Comparison of ENCODE assay signal across 12 cellular contexts in the genomic region with DNA sequence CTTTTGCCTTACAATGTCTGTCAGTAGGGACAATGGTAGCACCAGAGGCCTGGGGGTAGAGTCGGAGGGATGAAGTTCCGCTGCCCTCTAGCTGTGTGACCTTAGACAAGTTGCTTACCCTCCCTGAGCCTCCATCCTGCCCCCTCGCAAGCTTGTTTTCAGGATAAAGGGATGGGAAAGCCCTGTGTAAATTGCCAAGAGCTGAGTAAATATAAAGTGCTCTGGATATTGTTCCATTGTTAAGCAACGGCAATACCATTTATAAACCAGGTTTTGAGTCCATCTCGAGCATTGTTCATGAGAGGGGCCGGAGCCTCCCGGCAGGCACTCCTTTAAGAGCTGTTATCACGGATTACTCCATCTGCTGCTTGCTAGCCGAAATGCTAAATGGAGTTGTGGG.
A peak's percentile ranks its signal among the peaks of the same experiment; 100 is the strongest.
DNase-seq lines count a peak whose midpoint lies in the region; ATAC-seq and TF ChIP-seq lines count a peak whose summit lies in the region.
"Had no signal": no experiment of that assay in that cellular context is flagged by ENCODE, and none has a peak within 500 bp of the region (broad histone marks: within the 10 kb centered on the region; RNA-seq: fewer than 3 reads in every experiment).

No MANE protein-coding gene starts in this region.

- H3K27ac ChIP-seq in mammary epithelial cell (ENCODE audit: insufficient read depth, low read depth, low read length) (no peak overlapping the region), adrenal gland (peak overlapping the region in 3 of 5 donors; percentile 1 to 80 (median 80)), mesendoderm (ENCODE audit: low read depth, low read length) (no peak overlapping the region), tibial nerve (peak overlapping the region in 3 of 4 donors; percentile 17 to 99 (median 79))

- no peak overlapping the region for H4K8ac ChIP-seq in mesendoderm (ENCODE audit: low read depth, low read length)

- no peak overlapping the region for H2BK5ac ChIP-seq in mesendoderm (ENCODE audit: low read length)

- CTCF ChIA-PET in MCF 10A (lab: Yijun Ruan, JAX) = no interaction called here
- CTCF ChIA-PET in mammary epithelial cell (lab: Charles Lee; ENCODE audit: low non-redundant PET) = no interaction called here

- TF ChIP-seq CTCF in MCF 10A (IDR thresholded peaks at IDR 0.05; ENCODE audit: unreplicated experiment) = no peak
- TF ChIP-seq CTCF in mammary epithelial cell (conservative IDR thresholded peaks at IDR 0.05 in 1 of 2, IDR thresholded peaks at IDR 0.05 in 1 of 2; ENCODE audit: extremely low read depth in 1 of 2, insufficient read depth in 1 of 2, low read depth in 1 of 2, low read length in 2 of 2) = no peak
- no peak for TF ChIP-seq CTCF in adrenal gland (IDR thresholded peaks at IDR 0.05)
- TF ChIP-seq CTCF in tibial nerve (IDR thresholded peaks at IDR 0.05) = no peak

- no peak overlapping the region for H3K4me3 ChIP-seq in mammary epithelial cell (replicated peaks in 1 of 3; ENCODE audit: insufficient read depth in 1 of 3, low read depth in 2 of 3, low read length in 3 of 3)
- H3K4me3 ChIP-seq in adrenal gland = no peak overlapping the region
- no peak overlapping the region for H3K4me3 ChIP-seq in mesendoderm (ENCODE audit: low read length)
- no peak overlapping the region for H3K4me3 ChIP-seq in tibial nerve
- H3K4me3 ChIP-seq: breast epithelium had no signal

- no peak overlapping the region for H2BK120ac ChIP-seq in mesendoderm (ENCODE audit: low read depth, low read length)

- no peaks in the 10 kb centered on the region for H4K20me1 ChIP-seq in mammary epithelial cell (ENCODE audit: insufficient read depth, low read length)

- TF ChIP-seq EP300 in tibial nerve (IDR thresholded peaks at IDR 0.05) = no peak

- no peaks in the 10 kb centered on the region for H3K27me3 Mint-ChIP-seq in MCF 10A (ENCODE audit: insufficient read depth, unreplicated experiment)
- no peaks in the 10 kb centered on the region for H3K27me3 Mint-ChIP-seq in naive thymus-derived CD8-positive, alpha-beta T cell

- no peak overlapping the region for H3K4me2 ChIP-seq in mammary epithelial cell (ENCODE audit: insufficient read depth, low read depth, low read length)
- H3K4me2 ChIP-seq in mesendoderm (ENCODE audit: low read length) = no peak overlapping the region

- 97% methylated on average over 9 of the region's 9 CpGs for WGBS in mammary epithelial cell (ENCODE audit: low coverage, missing lambda C conversion rate)
- 79 to 88% (median 84%) methylated on average over 9 of the region's 9 CpGs for WGBS in adrenal gland, 4 donors
- no CpG with 5 or more reads among the region's 9 CpGs for WGBS in mesendoderm (ENCODE audit: extremely low coverage, insufficient coverage, low lambda C conversion rate)
- 72 to 83% methylated on average over 9 of the region's 9 CpGs for WGBS in tibial nerve, 2 donors

- no peaks in the 10 kb centered on the region for H3K36me3 ChIP-seq in mammary epithelial cell (ENCODE audit: insufficient read depth, low read length)
- H3K36me3 ChIP-seq in adrenal gland (replicated peaks in 1 of 2) = no peaks in the 10 kb centered on the region
- no peaks in the 10 kb centered on the region for H3K36me3 ChIP-seq in mesendoderm (ENCODE audit: control insufficient read depth, insufficient read depth, low read length)
- peaks cover 0 to 15% (median 0%) of the 10 kb centered on the region in 3 donors for H3K36me3 ChIP-seq in tibial nerve
- H3K36me3 ChIP-seq: breast epithelium had no signal

- ATAC-seq in GM18907 (IDR thresholded peaks at IDR 0.05; ENCODE audit: unreplicated experiment) (no peak), HG02623 (IDR thresholded peaks at IDR 0.05; ENCODE audit: unreplicated experiment) (no peak)
- no peak for ATAC-seq in naive thymus-derived CD8-positive, alpha-beta T cell

- H3K9me3 ChIP-seq in mammary epithelial cell (replicated peaks; ENCODE audit: insufficient read depth, low read length) (no peaks in the 10 kb centered on the region), adrenal gland (replicated peaks in 1 of 3) (no peaks in the 10 kb centered on the region), tibial nerve (no peaks in the 10 kb centered on the region)
- H3K9me3 ChIP-seq: breast epithelium had no signal

- H3K36me3 Mint-ChIP-seq in MCF 10A (ENCODE audit: insufficient read depth, unreplicated experiment) = peaks cover 98% of the 10 kb centered on the region
- no peaks in the 10 kb centered on the region for H3K36me3 Mint-ChIP-seq in naive thymus-derived CD8-positive, alpha-beta T cell

- no peaks in the 10 kb centered on the region for H3K79me2 ChIP-seq in mammary epithelial cell (ENCODE audit: insufficient read depth, low read length)
- H3K79me2 ChIP-seq in mesendoderm (ENCODE audit: control insufficient read depth, insufficient read depth, low read length) = no peaks in the 10 kb centered on the region

- H3K56ac ChIP-seq in mesendoderm (ENCODE audit: low read length) = no peak overlapping the region

- no peaks in the 10 kb centered on the region for H3K9me3 Mint-ChIP-seq in MCF 10A (ENCODE audit: unreplicated experiment)
- H3K9me3 Mint-ChIP-seq in naive thymus-derived CD8-positive, alpha-beta T cell = no peaks in the 10 kb centered on the region

- POLR2A ChIA-PET in MCF 10A (lab: Yijun Ruan, JAX) = interaction anchor here (0.7 to 1.0 kb wide), 4 partner anchors 9 to 65 kb away, joined by 3 to 5 read pairs (median 4); no protein-coding TSS in a partner anchor
- POLR2A ChIA-PET in naive thymus-derived CD8-positive, alpha-beta T cell (lab: Charles Lee) = no interaction called here

- peak overlapping the region; percentile 88 for H3K27ac Mint-ChIP-seq in MCF 10A (ENCODE audit: low read depth, unreplicated experiment)
- no peak overlapping the region for H3K27ac Mint-ChIP-seq in naive thymus-derived CD8-positive, alpha-beta T cell

- H2AFZ ChIP-seq in mammary epithelial cell (ENCODE audit: low read depth, low read length) = no peak overlapping the region

- H3K4me1 ChIP-seq in mammary epithelial cell (ENCODE audit: insufficient read depth, low read length) = peaks cover 15% of the 10 kb centered on the region
- H3K4me1 ChIP-seq in adrenal gland (replicated peaks in 1 of 2) = peaks cover 77 to 94% of the 10 kb centered on the region in 2 donors
- H3K4me1 ChIP-seq in mesendoderm (ENCODE audit: control insufficient read depth, low read depth, low read length) = peaks cover 9% of the 10 kb centered on the region
- H3K4me1 ChIP-seq in tibial nerve = peaks cover 0 to 97% (median 79%) of the 10 kb centered on the region in 4 donors

- H3K18ac ChIP-seq in mesendoderm (ENCODE audit: low read length) = no peak overlapping the region

- DNase-seq in MCF 10A (ENCODE audit: unreplicated experiment) = no peak
- no peak for DNase-seq in mammary epithelial cell
- DNase-seq in adrenal gland = peak in 1 of 7 donors; percentile 15
- peak; percentile 23 for DNase-seq in mesendoderm
- no peak for DNase-seq in tibial nerve (ENCODE audit: low spot score in 2 of 2)
- DNase-seq in naive thymus-derived CD8-positive, alpha-beta T cell = no peak
- DNase-seq: activated CD4-positive, alpha-beta T cell treated with anti-CD3 and anti-CD28 coated beads for 48 hours; DMS79 treated with DMSO at 0.1 percent for 48 hours; NCI-H187 treated with DMSO at 0.1 percent for 48 hours had no signal

- H3K4me1 Mint-ChIP-seq in MCF 10A (ENCODE audit: insufficient read depth, unreplicated experiment) = peaks cover 75% of the 10 kb centered on the region
- H3K4me1 Mint-ChIP-seq in naive thymus-derived CD8-positive, alpha-beta T cell = peaks cover 25 to 80% (median 57%) of the 10 kb centered on the region in 4 donors

- BruUV-seq in MCF 10A (replicated peaks; lab: Mats Ljungman, UMichigan) (no TSS peak), mammary epithelial cell (replicated peaks; lab: Mats Ljungman, UMichigan) (no TSS peak)

- H3K79me1 ChIP-seq in mesendoderm (ENCODE audit: low read length) = no peaks in the 10 kb centered on the region

- no peaks in the 10 kb centered on the region for H3K27me3 ChIP-seq in mammary epithelial cell (ENCODE audit: insufficient read depth, low read length)
- H3K27me3 ChIP-seq in adrenal gland = no peaks in the 10 kb centered on the region
- peaks cover 2% of the 10 kb centered on the region for H3K27me3 ChIP-seq in mesendoderm (ENCODE audit: insufficient read depth, low read length, poor library complexity)
- H3K27me3 ChIP-seq in tibial nerve = no peaks in the 10 kb centered on the region
- H3K27me3 ChIP-seq: breast epithelium had no signal

- no peak overlapping the region for H2BK15ac ChIP-seq in mesendoderm (replicated peaks; ENCODE audit: low read depth)

- intact Hi-C loops in MCF 10A (cut with micrococcal nuclease) = no loop called here
- intact Hi-C loops in mammary epithelial cell (cut with micrococcal nuclease) = loop anchor here (5.0 kb wide), 1 partner anchor 35 kb away; no protein-coding TSS in a partner anchor
- intact Hi-C loops in adrenal gland (cut with DNase I) = no loop called here

- peak overlapping the region; percentile 56 for H3K4me3 Mint-ChIP-seq in MCF 10A (ENCODE audit: unreplicated experiment)
- no peak overlapping the region for H3K4me3 Mint-ChIP-seq in naive thymus-derived CD8-positive, alpha-beta T cell

- no peak overlapping the region for H3K9ac ChIP-seq in mammary epithelial cell (ENCODE audit: insufficient read depth, low read length)
- H3K9ac ChIP-seq in mesendoderm (ENCODE audit: low read length) = no peak overlapping the region

- no peak overlapping the region for H4K5ac ChIP-seq in mesendoderm (ENCODE audit: low read length)

- H2AK5ac ChIP-seq in mesendoderm (ENCODE audit: low read length) = no peak overlapping the region

- no peak overlapping the region for H3K4ac ChIP-seq in mesendoderm (ENCODE audit: low read depth, low read length)

- dilution Hi-C loops in mammary epithelial cell (cut with HindIII; ENCODE audit: low sequenced_read_pairs) = no loop called here

- in situ Hi-C loops in mammary epithelial cell (cut with MboI; ENCODE audit: low sequenced_read_pairs in 2 of 2) = no loop called here

- no peak overlapping the region for H3K23ac ChIP-seq in mesendoderm (ENCODE audit: low read length)

- no peak for TF ChIP-seq POLR2A in adrenal gland (IDR thresholded peaks at IDR 0.05)
- TF ChIP-seq POLR2A in tibial nerve (IDR thresholded peaks at IDR 0.05) = no peak

Comparison
In these comparisons a context has a peak if more than half of its experiments do, and no peak if none do; other contexts are left out.
1. H3K27ac ChIP-seq: peak in adrenal gland (3 of 5) and tibial nerve (3 of 4); none in mammary epithelial cell (single experiment) and mesendoderm (single experiment).